Comparison of ENCODE assay signal across 10 cellular contexts in genomic region chr3:10322355-10322715, GRCh38. TPM values are rescaled to one million over a fixed set of nuclear protein-coding genes. Genes with fewer than 3 reads are reported as not detected.
A peak's percentile ranks its signal among the peaks of the same experiment; 100 is the strongest.
DNase-seq lines count a peak whose midpoint lies in the region; ATAC-seq and TF ChIP-seq lines count a peak whose summit lies in the region.
"Had no signal": no experiment of that assay in that cellular context is flagged by ENCODE, and none has a peak within 500 bp of the region (broad histone marks: within the 10 kb centered on the region; RNA-seq: fewer than 3 reads in every experiment).

No MANE protein-coding gene starts in this region.

- H3K27ac ChIP-seq in KMS-11 (no peak overlapping the region), osteoblast (ENCODE audit: low read depth, low read length) (no peak overlapping the region)

- no peak overlapping the region for H2AFZ ChIP-seq in KMS-11 (ENCODE audit: low read depth)
- no peak overlapping the region for H2AFZ ChIP-seq in osteoblast (ENCODE audit: low read length)

- in situ Hi-C loops in astrocyte of the cerebellum (cut with HindIII; ENCODE audit: low sequenced_read_pairs) = no loop called here

- ATAC-seq in HG02759 (IDR thresholded peaks at IDR 0.05; ENCODE audit: unreplicated experiment) (no peak), HG03571 (IDR thresholded peaks at IDR 0.05; ENCODE audit: unreplicated experiment) (no peak)
- ATAC-seq: effector memory CD8-positive, alpha-beta T cell had no signal

- H4K20me1 ChIP-seq in KMS-11 (ENCODE audit: insufficient read depth) (no peaks in the 10 kb centered on the region), osteoblast (ENCODE audit: insufficient read depth, low read length) (peaks cover 22% of the 10 kb centered on the region)

- H3K4me1 ChIP-seq in KMS-11 (ENCODE audit: low read depth, poor library complexity, severe bottlenecking) (peaks cover 10% of the 10 kb centered on the region), osteoblast (ENCODE audit: insufficient read depth, low read length) (peaks cover 10% of the 10 kb centered on the region)

- H3K27me3 ChIP-seq in KMS-11 (ENCODE audit: insufficient read depth, low read depth) = no peaks in the 10 kb centered on the region; the same call in 1 of the 2 replicates
- peaks cover 28% of the 10 kb centered on the region for H3K27me3 ChIP-seq in osteoblast (ENCODE audit: insufficient read depth, low read length)

- H3K4me3 ChIP-seq in KMS-11 (IDR thresholded peaks at IDR 0.05; ENCODE audit: insufficient read depth, low read depth, low read length) (no peak overlapping the region), astrocyte of the cerebellum (ENCODE audit: low read depth, low read length) (no peak overlapping the region), osteoblast (ENCODE audit: insufficient read depth, low read length) (no peak overlapping the region)

- no peak overlapping the region for H3K9ac ChIP-seq in KMS-11

- TF ChIP-seq CTCF in KMS-11 (conservative IDR thresholded peaks at IDR 0.05; ENCODE audit: low read depth, low read length) = peak; percentile 42; the same call in 1 of the 2 replicates
- TF ChIP-seq CTCF in astrocyte of the cerebellum (IDR thresholded peaks at IDR 0.05; ENCODE audit: low read depth, low read length, missing control alignments) = peak; percentile 21
- peak; percentile 47 for TF ChIP-seq CTCF in osteoblast (IDR thresholded peaks at IDR 0.05; ENCODE audit: extremely low read depth, low read depth, low read length)

- H3K4me2 ChIP-seq in KMS-11 = no peak overlapping the region
- H3K4me2 ChIP-seq in osteoblast (ENCODE audit: insufficient read depth, low read length) = no peak overlapping the region

- H3K36me3 ChIP-seq in KMS-11 (ENCODE audit: insufficient read depth) (no peaks in the 10 kb centered on the region), osteoblast (ENCODE audit: insufficient read depth, low read length) (peaks cover 16% of the 10 kb centered on the region)

- H3K79me2 ChIP-seq in KMS-11 (ENCODE audit: insufficient read depth, low read depth) (peaks cover 15% of the 10 kb centered on the region; the same call in 1 of the 2 replicates), osteoblast (ENCODE audit: insufficient read depth, low read length) (peaks cover 36% of the 10 kb centered on the region)

- no peaks in the 10 kb centered on the region for H3K9me3 ChIP-seq in osteoblast (ENCODE audit: low read depth, low read length)

- peak; percentile 70 for DNase-seq in SIG-M5 treated with dmso at 0.1 percent for 504 hours (lab: John Stamatoyannopoulos, UW; ENCODE audit: unreplicated experiment)
- DNase-seq in SIG-M5 (lab: John Stamatoyannopoulos, UW) = no peak
- DNase-seq in astrocyte of the cerebellum (ENCODE audit: low read depth) = no peak
- DNase-seq in osteoblast (ENCODE audit: insufficient read length, low spot score, missing footprints) = no peak
- DNase-seq in NCI-H146 treated with DMSO at 0.1 percent for 48 hours (lab: John Stamatoyannopoulos, UW; ENCODE audit: unreplicated experiment) = no peak

RNA-seq across cellular contexts. Expression of gene SEC13, which starts 1.4 kb away (rescaled TPM):
- 201 and 204 TPM in 2 replicates for total RNA-seq in osteoblast

RNA-seq across cellular contexts. Expression of gene GHRL, which starts 29.6 kb away (rescaled TPM):
- under 0.01 TPM in 1 of 2 replicates, not detected in the other for total RNA-seq in osteoblast
- total RNA-seq: renal cortical epithelial cell had no signal
